Comparison of ENCODE assay signal across 1 cellular context in genomic region chr2:68766378-68766845, GRCh38.
TF ChIP-seq lines count a peak whose summit lies in the region.

No MANE protein-coding gene starts in this region.

TF ChIP-seq in H1, 55 proteins besides CTCF, POLR2A, EP300 and RAD21:
- TF ChIP-seq GTF2F1 (IDR thresholded peaks at IDR 0.05; ENCODE audit: borderline replicate concordance, low read depth, low read length), result no peak
- TF ChIP-seq ATF2 (IDR thresholded peaks at IDR 0.05; ENCODE audit: low read length), result no peak
- TF ChIP-seq ATF3 (IDR thresholded peaks at IDR 0.05; ENCODE audit: insufficient read depth, low read depth, low read length), result no peak
- no peak for TF ChIP-seq CBX5 (IDR thresholded peaks at IDR 0.05; ENCODE audit: low read depth, low read length)
